Comparison of ENCODE assay signal across 14 cellular contexts in genomic region chr9:15137089-15137488, GRCh38.
"Had no signal": no experiment of that assay in that cellular context is flagged by ENCODE, and none has a peak within 500 bp of the region (broad histone marks: within the 10 kb centered on the region; RNA-seq: fewer than 3 reads in every experiment).

No MANE protein-coding gene starts in this region.

- H3K4me3 ChIP-seq: lower lobe of right lung, spleen had no signal

- H3K9me3 Mint-ChIP-seq: activated CD4-positive, alpha-beta T cell treated with anti-CD3 and anti-CD28 coated beads, Interleukin-2, amount 10 ng/mL, durations not matched to agents 7 days and 5 days; activated naive CD4-positive, alpha-beta T cell treated with anti-CD3 and anti-CD28 coated beads, Interleukin-2, amount 50 U/mL, for 24 hours; activated T-cell treated with anti-CD3 and anti-CD28 coated beads, Interleukin-2, amount 50 U/mL, for 72 hours; effector memory CD8-positive, alpha-beta T cell; stimulated activated naive B cell treated with anti-CD40 and anti-IgM and Interleukin-4, amounts not matched to agents 10 μg/mL and 1 μg/mL and 100 μg/mL, for 72 hours had no signal

- H3K9me3 ChIP-seq: lower lobe of right lung, spleen had no signal

- H3K4me3 Mint-ChIP-seq: activated CD4-positive, alpha-beta T cell treated with anti-CD3 and anti-CD28 coated beads, Interleukin-2, amount 10 ng/mL, durations not matched to agents 7 days and 5 days; activated naive CD4-positive, alpha-beta T cell treated with anti-CD3 and anti-CD28 coated beads, Interleukin-2, amount 50 U/mL, for 24 hours; activated T-cell treated with anti-CD3 and anti-CD28 coated beads, Interleukin-2, amount 50 U/mL, for 72 hours; effector memory CD8-positive, alpha-beta T cell; nephron progenitor cell; stimulated activated naive B cell treated with anti-CD40 and anti-IgM and Interleukin-4, amounts not matched to agents 10 μg/mL and 1 μg/mL and 100 μg/mL, for 72 hours had no signal

- DNase-seq: activated CD4-positive, alpha-beta T cell treated with anti-CD3 and anti-CD28 coated beads, Interleukin-2, amount 10 ng/mL, durations not matched to agents 7 days and 5 days; activated CD8-positive, alpha-beta memory T cell treated with anti-CD3 and anti-CD28 coated beads for 24 hours; activated CD8-positive, alpha-beta memory T cell treated with anti-CD3 and anti-CD28 coated beads, Interleukin-2, amount 50 U/mL, for 48 hours; activated effector memory CD4-positive, alpha-beta T cell treated with anti-CD3 and anti-CD28 coated beads, Interleukin-2, amount 50 U/mL, for 16 hours; activated T-cell treated with anti-CD3 and anti-CD28 coated beads, Interleukin-2, amount 50 U/mL, for 72 hours; effector memory CD8-positive, alpha-beta T cell; lower lobe of right lung; midbrain; nephron progenitor cell; occipital lobe; posterior cingulate gyrus; spleen; stimulated activated naive B cell treated with anti-CD40 and anti-IgM and Interleukin-4, amounts not matched to agents 10 μg/mL and 1 μg/mL and 100 μg/mL, for 72 hours had no signal

- ATAC-seq: effector memory CD8-positive, alpha-beta T cell; lower lobe of right lung; stimulated activated naive B cell treated with anti-CD40 and anti-IgM and Interleukin-4, amounts not matched to agents 10 μg/mL and 1 μg/mL and 100 μg/mL, for 72 hours had no signal

- H3K27ac ChIP-seq: lower lobe of right lung, spleen had no signal

- H3K36me3 ChIP-seq: lower lobe of right lung, spleen had no signal

- H3K27me3 Mint-ChIP-seq: activated CD4-positive, alpha-beta T cell treated with anti-CD3 and anti-CD28 coated beads, Interleukin-2, amount 10 ng/mL, durations not matched to agents 7 days and 5 days; activated naive CD4-positive, alpha-beta T cell treated with anti-CD3 and anti-CD28 coated beads, Interleukin-2, amount 50 U/mL, for 24 hours had no signal

- H3K36me3 Mint-ChIP-seq: activated naive CD4-positive, alpha-beta T cell treated with anti-CD3 and anti-CD28 coated beads, Interleukin-2, amount 50 U/mL, for 24 hours; stimulated activated naive B cell treated with anti-CD40 and anti-IgM and Interleukin-4, amounts not matched to agents 10 μg/mL and 1 μg/mL and 100 μg/mL, for 72 hours had no signal

- H3K27ac Mint-ChIP-seq: activated CD4-positive, alpha-beta T cell treated with anti-CD3 and anti-CD28 coated beads, Interleukin-2, amount 10 ng/mL, durations not matched to agents 7 days and 5 days; activated naive CD4-positive, alpha-beta T cell treated with anti-CD3 and anti-CD28 coated beads, Interleukin-2, amount 50 U/mL, for 24 hours; activated T-cell treated with anti-CD3 and anti-CD28 coated beads, Interleukin-2, amount 50 U/mL, for 72 hours; nephron progenitor cell; stimulated activated naive B cell treated with anti-CD40 and anti-IgM and Interleukin-4, amounts not matched to agents 10 μg/mL and 1 μg/mL and 100 μg/mL, for 72 hours had no signal
